In genomic region chr4:131526686-131527085, GRCh38 we compare ENCODE assay signal across 18 cellular contexts.
"Had no signal": no experiment of that assay in that cellular context is flagged by ENCODE, and none has a peak within 500 bp of the region (broad histone marks: within the 10 kb centered on the region; RNA-seq: fewer than 3 reads in every experiment).

No MANE protein-coding gene starts in this region.

- H3K27ac ChIP-seq: body of pancreas, PC-9 had no signal

- H3K4me3 ChIP-seq: body of pancreas, PC-9 had no signal

- H3K4me2 ChIP-seq: PC-9 had no signal

- ATAC-seq: activated CD8-positive, alpha-beta memory T cell treated with anti-CD3 and anti-CD28 coated beads, Interleukin-2, amount 10 ng/mL, durations not matched to agents 7 days and 5 days; body of pancreas had no signal

- DNase-seq: activated CD4-positive, alpha-beta T cell treated with anti-CD3 and anti-CD28 coated beads for 48 hours; activated CD4-positive, alpha-beta T cell treated with anti-CD3 and anti-CD28 coated beads, Interleukin-2, amount 50 U/mL, for 48 hours; activated CD4-positive, CD25-positive, alpha-beta regulatory T cell treated with anti-CD3 and anti-CD28 coated beads, Interleukin-2, amount 50 U/mL, for 72 hours; activated CD8-positive, alpha-beta memory T cell treated with anti-CD3 and anti-CD28 coated beads, Interleukin-2, amount 10 ng/mL, durations not matched to agents 7 days and 5 days; activated effector memory CD4-positive, alpha-beta T cell treated with Interleukin-2 at 50 U/mL for 16 hours; activated naive CD4-positive, alpha-beta T cell treated with anti-CD3 and anti-CD28 coated beads for 36 hours; activated T-cell treated with anti-CD3 and anti-CD28 coated beads, Interleukin-2, amount 50 U/mL, for 24 hours; aorta; body of pancreas; KG1; NCI-H1048; NCI-H146; NCI-H187 treated with DMSO at 0.1 percent for 48 hours; NCI-H2081 treated with DMSO at 0.1 percent for 48 hours; NCI-H446; NCI-H524; PC-9; SHP77 treated with DMSO at 0.1 percent for 48 hours had no signal

- H2AFZ ChIP-seq: PC-9 had no signal

- H3K27me3 ChIP-seq: body of pancreas had no signal

- H3K4me1 ChIP-seq: body of pancreas had no signal

- H3K9me3 ChIP-seq: body of pancreas had no signal
